ENCODE assay signal across 14 cellular contexts in the genomic region with DNA sequence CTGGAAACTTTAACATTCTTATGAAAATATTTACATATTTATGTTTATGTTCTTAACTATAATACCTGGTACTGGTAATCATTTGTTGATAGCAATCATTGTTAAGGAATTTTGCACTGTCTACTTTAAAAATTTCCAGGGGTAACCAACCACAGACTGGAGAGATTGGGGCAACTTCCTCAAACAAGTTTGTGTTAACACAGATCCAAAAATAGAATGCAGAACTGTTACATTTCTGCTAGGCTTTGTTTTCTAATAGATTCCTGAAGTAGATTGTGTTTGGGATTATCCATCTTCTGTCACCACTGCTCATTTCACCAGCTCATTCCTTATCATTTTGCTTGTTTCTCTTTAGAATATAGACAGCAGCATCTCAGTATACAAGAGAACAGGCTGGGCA. TPM values are rescaled to one million over a fixed set of nuclear protein-coding genes. Genes with fewer than 3 reads are reported as not detected.
DNase-seq lines count a peak whose midpoint lies in the region; ATAC-seq lines count a peak whose summit lies in the region.
"Had no signal": no experiment of that assay in that cellular context is flagged by ENCODE, and none has a peak within 500 bp of the region (broad histone marks: within the 10 kb centered on the region; RNA-seq: fewer than 3 reads in every experiment).

No MANE protein-coding gene starts in this region.

- no peak overlapping the region for H3K4me3 Mint-ChIP-seq in activated naive CD8-positive, alpha-beta T cell treated with anti-CD3 and anti-CD28 coated beads, Interleukin-2, amount 10 ng/mL, durations not matched to agents 7 days and 5 days
- no peak overlapping the region for H3K4me3 Mint-ChIP-seq in activated naive CD8-positive, alpha-beta T cell treated with anti-CD3 and anti-CD28 coated beads, Interleukin-2, amount 50 U/mL, for 24 hours

- H3K9ac ChIP-seq in mesenchymal stem cell (ENCODE audit: low read length), result no peak overlapping the region

- H2BK5ac ChIP-seq in mesenchymal stem cell (ENCODE audit: low read depth, low read length, poor library complexity, severe bottlenecking), result no peak overlapping the region

- no peak overlapping the region for H3K27ac ChIP-seq in mesenchymal stem cell (ENCODE audit: low read length, poor library complexity, severe bottlenecking)
- H3K27ac ChIP-seq: SJSA1 had no signal

- peaks cover 5% of the 10 kb centered on the region for H3K9me3 Mint-ChIP-seq in activated naive CD8-positive, alpha-beta T cell treated with anti-CD3 and anti-CD28 coated beads, Interleukin-2, amount 10 ng/mL, durations not matched to agents 7 days and 5 days
- H3K9me3 Mint-ChIP-seq in activated naive CD8-positive, alpha-beta T cell treated with anti-CD3 and anti-CD28 coated beads, Interleukin-2, amount 50 U/mL, for 24 hours, result no peaks in the 10 kb centered on the region

- H3K4me2 ChIP-seq in mesenchymal stem cell (ENCODE audit: low read length, poor library complexity, severe bottlenecking), result no peak overlapping the region

- H4K91ac ChIP-seq in mesenchymal stem cell (ENCODE audit: low read length), result no peak overlapping the region

- POLR2A ChIA-PET in activated naive CD8-positive, alpha-beta T cell treated with anti-CD3 and anti-CD28 coated beads, Interleukin-2, amount 10 ng/mL, durations not matched to agents 7 days and 5 days (lab: Charles Lee), result interaction anchor here (1.4 to 1.6 kb wide), 3 partner anchors 15 to 24 kb away, joined by 3 to 9 read pairs (median 7); partner anchors contain the start of gene RNF125

- H2AK5ac ChIP-seq in mesenchymal stem cell (ENCODE audit: low read length, severe bottlenecking), result no peak overlapping the region

- H2BK15ac ChIP-seq in mesenchymal stem cell (ENCODE audit: low read depth, poor library complexity, severe bottlenecking), result no peak overlapping the region

- no peak overlapping the region for H3K4ac ChIP-seq in mesenchymal stem cell (ENCODE audit: low read depth in 1 of 2, low read length in 2 of 2)

- no peaks in the 10 kb centered on the region for H3K9me3 ChIP-seq in mesenchymal stem cell (ENCODE audit: control insufficient read depth, low read length)
- H3K9me3 ChIP-seq: SJSA1 had no signal

- H2BK12ac ChIP-seq in mesenchymal stem cell (ENCODE audit: low read length in 2 of 2), result no peak overlapping the region

- H3K23ac ChIP-seq in mesenchymal stem cell (ENCODE audit: low read length in 2 of 2), result no peak overlapping the region

- H4K8ac ChIP-seq in mesenchymal stem cell (ENCODE audit: low read length), result no peak overlapping the region

- H3K18ac ChIP-seq in mesenchymal stem cell (ENCODE audit: low read depth in 1 of 2, low read length in 2 of 2), result no peak overlapping the region

- no peak for ATAC-seq in activated naive CD8-positive, alpha-beta T cell treated with anti-CD3 and anti-CD28 coated beads, Interleukin-2, amount 10 ng/mL, durations not matched to agents 7 days and 5 days (ENCODE audit: low read depth)
- no peak for ATAC-seq in activated naive CD8-positive, alpha-beta T cell treated with anti-CD3 and anti-CD28 coated beads, Interleukin-2, amount 50 U/mL, for 24 hours
- ATAC-seq in HG02884 (IDR thresholded peaks at IDR 0.05; ENCODE audit: unreplicated experiment) (no peak), HG03139 (IDR thresholded peaks at IDR 0.05; ENCODE audit: unreplicated experiment) (no peak)
- ATAC-seq: HCT116 had no signal

- no peak overlapping the region for H2BK120ac ChIP-seq in mesenchymal stem cell (ENCODE audit: low read depth, low read length)

- peak overlapping the region; percentile 24 for H3K27ac Mint-ChIP-seq in activated naive CD8-positive, alpha-beta T cell treated with anti-CD3 and anti-CD28 coated beads, Interleukin-2, amount 10 ng/mL, durations not matched to agents 7 days and 5 days
- H3K27ac Mint-ChIP-seq in activated naive CD8-positive, alpha-beta T cell treated with anti-CD3 and anti-CD28 coated beads, Interleukin-2, amount 50 U/mL, for 24 hours, result no peak overlapping the region

- no peak overlapping the region for H3K14ac ChIP-seq in mesenchymal stem cell (ENCODE audit: low read length in 2 of 2)

- H3K36me3 ChIP-seq in mesenchymal stem cell (ENCODE audit: control insufficient read depth in 1 of 2, insufficient read depth in 2 of 2, low read depth in 1 of 2, low read length in 2 of 2), result no peaks in the 10 kb centered on the region
- H3K36me3 ChIP-seq: SJSA1 had no signal

- H2AFZ ChIP-seq in mesenchymal stem cell (ENCODE audit: low read depth, low read length), result no peak overlapping the region

- H3K36me3 Mint-ChIP-seq in activated naive CD8-positive, alpha-beta T cell treated with anti-CD3 and anti-CD28 coated beads, Interleukin-2, amount 10 ng/mL, durations not matched to agents 7 days and 5 days, result peaks cover 57% of the 10 kb centered on the region
- H3K36me3 Mint-ChIP-seq in activated naive CD8-positive, alpha-beta T cell treated with anti-CD3 and anti-CD28 coated beads, Interleukin-2, amount 50 U/mL, for 24 hours (ENCODE audit: low read depth), result peaks cover 30% of the 10 kb centered on the region

- no peaks in the 10 kb centered on the region for H3K4me1 ChIP-seq in mesenchymal stem cell (ENCODE audit: control insufficient read depth, insufficient read depth, low read depth, low read length)
- H3K4me1 ChIP-seq: SJSA1 had no signal

- H3K4me3 ChIP-seq in mesenchymal stem cell (ENCODE audit: insufficient read depth in 1 of 2, low read depth in 1 of 2, low read length in 2 of 2), result no peak overlapping the region
- H3K4me3 ChIP-seq: SJSA1 had no signal

- DNase-seq in activated naive CD8-positive, alpha-beta T cell treated with anti-CD3 and anti-CD28 coated beads, Interleukin-2, amount 10 ng/mL, durations not matched to agents 7 days and 5 days, result no peak
- no peak for DNase-seq in activated naive CD8-positive, alpha-beta T cell treated with anti-CD3 and anti-CD28 coated beads, Interleukin-2, amount 50 U/mL, for 24 hours
- peak; percentile 52 for DNase-seq in OCI-M1 (lab: John Stamatoyannopoulos, UW)
- DNase-seq in germinal center (ENCODE audit: low spot score), result peak; percentile 7
- no peak for DNase-seq in mesenchymal stem cell
- DNase-seq in middle frontal gyrus (ENCODE audit: extremely low spot score, low spot score), result no peak
- DNase-seq: activated CD4-positive, CD25-positive, alpha-beta regulatory T cell treated with anti-CD3 and anti-CD28 coated beads, Interleukin-2, amount 50 U/mL, for 72 hours; DMS79; mammary epithelial cell; small intestine had no signal

- H3K79me1 ChIP-seq in mesenchymal stem cell (replicated peaks; ENCODE audit: low read length, poor library complexity, severe bottlenecking), result no peaks in the 10 kb centered on the region

- H3K4me1 Mint-ChIP-seq in activated naive CD8-positive, alpha-beta T cell treated with anti-CD3 and anti-CD28 coated beads, Interleukin-2, amount 10 ng/mL, durations not matched to agents 7 days and 5 days, result peaks cover 41% of the 10 kb centered on the region
- peaks cover 46% of the 10 kb centered on the region for H3K4me1 Mint-ChIP-seq in activated naive CD8-positive, alpha-beta T cell treated with anti-CD3 and anti-CD28 coated beads, Interleukin-2, amount 50 U/mL, for 24 hours

- no peaks in the 10 kb centered on the region for H3K27me3 ChIP-seq in mesenchymal stem cell (ENCODE audit: control insufficient read depth in 1 of 2, insufficient read depth in 1 of 2, low read length in 2 of 2)
- H3K27me3 ChIP-seq: SJSA1 had no signal

- no peaks in the 10 kb centered on the region for H3K27me3 Mint-ChIP-seq in activated naive CD8-positive, alpha-beta T cell treated with anti-CD3 and anti-CD28 coated beads, Interleukin-2, amount 10 ng/mL, durations not matched to agents 7 days and 5 days
- no peaks in the 10 kb centered on the region for H3K27me3 Mint-ChIP-seq in activated naive CD8-positive, alpha-beta T cell treated with anti-CD3 and anti-CD28 coated beads, Interleukin-2, amount 50 U/mL, for 24 hours

RNA-seq across cellular contexts. Expression of gene RNF125, which starts 23.7 kb away (rescaled TPM):
- 10 to 100 TPM; 29.0 to 31.2 TPM for total RNA-seq in activated naive CD8-positive, alpha-beta T cell treated with anti-CD3 and anti-CD28 coated beads, Interleukin-2, amount 10 ng/mL, durations not matched to agents 7 days and 5 days
- 0.06 TPM for polyA plus RNA-seq in mesenchymal stem cell (2013, experiment 1 of 2)
- polyA plus RNA-seq in mesenchymal stem cell (2013, experiment 2 of 2), result 0.11 TPM
- total RNA-seq: SJSA1 had no signal

RNA-seq across cellular contexts. Expression of gene RNF138, which starts 49.3 kb away (rescaled TPM):
- total RNA-seq in activated naive CD8-positive, alpha-beta T cell treated with anti-CD3 and anti-CD28 coated beads, Interleukin-2, amount 10 ng/mL, durations not matched to agents 7 days and 5 days, result 10 to 100 TPM; 83.6 to 86.7 TPM
- polyA plus RNA-seq in mesenchymal stem cell (2013, experiment 1 of 2), result 7.4 TPM
- polyA plus RNA-seq in mesenchymal stem cell (2013, experiment 2 of 2), result 7.6 TPM

Comparison
In these comparisons a context has a peak if more than half of its experiments do, and no peak if none do; other contexts are left out.
1. DNase-seq: peak in OCI-M1 (single experiment) and germinal center (single experiment); none in activated naive CD8-positive, alpha-beta T cell treated with anti-CD3 and anti-CD28 coated beads, Interleukin-2, amount 10 ng/mL, durations not matched to agents 7 days and 5 days (single experiment), activated naive CD8-positive, alpha-beta T cell treated with anti-CD3 and anti-CD28 coated beads, Interleukin-2, amount 50 U/mL, for 24 hours (single experiment), mesenchymal stem cell (single experiment) and middle frontal gyrus (single experiment).